ENCODE assay signal across 1 cellular context in genomic region chr9:16954032-16954431, GRCh38.
TF ChIP-seq lines count a peak whose summit lies in the region.

No MANE protein-coding gene starts in this region.

TF ChIP-seq in HEK293, 187 proteins besides CTCF, POLR2A, EP300 and RAD21 (continued from another document and continues in another):
- TF ChIP-seq HIC1 (tag by site-specific recombination; IDR thresholded peaks at IDR 0.05) (no peak), KLF16 (tag by site-specific recombination; IDR thresholded peaks at IDR 0.05) (no peak), BCL6B (tag by site-specific recombination; IDR thresholded peaks at IDR 0.05) (peak; percentile 36; the same call in 1 of the 2 replicates), ZNF280D (tag by site-specific recombination; IDR thresholded peaks at IDR 0.05) (no peak), KLF17 (tag by site-specific recombination; IDR thresholded peaks at IDR 0.05) (no peak), ZNF692 (tag by site-specific recombination; IDR thresholded peaks at IDR 0.05) (no peak), ZNF19 (tag by site-specific recombination; IDR thresholded peaks at IDR 0.05; ENCODE audit: low read depth) (no peak), GLIS2 (tag by site-specific recombination; IDR thresholded peaks at IDR 0.05) (no peak), ZNF596 (tag by site-specific recombination; IDR thresholded peaks at IDR 0.05) (no peak), ZSCAN23 (tag by site-specific recombination; IDR thresholded peaks at IDR 0.05) (no peak), SP2 (tag by site-specific recombination; IDR thresholded peaks at IDR 0.05) (no peak), ZNF48 (tag by site-specific recombination; IDR thresholded peaks at IDR 0.05) (no peak), GLI4 (tag by site-specific recombination; IDR thresholded peaks at IDR 0.05) (no peak), ZNF169 (tag by site-specific recombination; IDR thresholded peaks at IDR 0.05) (no peak), PRDM6 (tag by site-specific recombination; IDR thresholded peaks at IDR 0.05) (peak; percentile 92), ZNF155 (tag by site-specific recombination; IDR thresholded peaks at IDR 0.05) (no peak), ZNF112 (tag by site-specific recombination; IDR thresholded peaks at IDR 0.05) (no peak), ZNF555 (tag by site-specific recombination; conservative IDR thresholded peaks at IDR 0.05) (no peak), REPIN1 (tag by site-specific recombination; IDR thresholded peaks at IDR 0.05; ENCODE audit: low read depth) (no peak), ZNF529 (tag by site-specific recombination; IDR thresholded peaks at IDR 0.05; ENCODE audit: insufficient replicate concordance) (no peak), ZBTB49 (tag by site-specific recombination; IDR thresholded peaks at IDR 0.05; ENCODE audit: low read depth) (peak; percentile 45; the same call in 1 of the 2 replicates), GLIS1 (tag by site-specific recombination; IDR thresholded peaks at IDR 0.05) (peak; percentile 66), ZNF449 (tag by site-specific recombination; IDR thresholded peaks at IDR 0.05) (peak; percentile 69; the same call in 1 of the 2 replicates), PBX3 (CRISPR knock-in tag; IDR thresholded peaks at IDR 0.05) (no peak), ZNF366 (tag by site-specific recombination; conservative IDR thresholded peaks at IDR 0.05) (no peak), ZNF513 (tag by site-specific recombination; IDR thresholded peaks at IDR 0.05) (no peak), ZNF654 (tag by site-specific recombination; IDR thresholded peaks at IDR 0.05; ENCODE audit: low read depth) (no peak), ZNF324 (tag by site-specific recombination; IDR thresholded peaks at IDR 0.05) (no peak), ZNF362 (tag by site-specific recombination; IDR thresholded peaks at IDR 0.05) (no peak), ZNF76 (tag by site-specific recombination; IDR thresholded peaks at IDR 0.05; ENCODE audit: borderline replicate concordance, low read depth) (no peak), ZNF214 (tag by site-specific recombination; IDR thresholded peaks at IDR 0.05; ENCODE audit: borderline replicate concordance) (no peak), ZNF138 (tag by site-specific recombination; IDR thresholded peaks at IDR 0.05; ENCODE audit: borderline replicate concordance) (no peak), EGR2 (tag by site-specific recombination; IDR thresholded peaks at IDR 0.05; ENCODE audit: low read depth) (peak; percentile 56; the same call in 1 of the 2 replicates), ZBTB1 (tag by site-specific recombination; IDR thresholded peaks at IDR 0.05) (peak; percentile 39; the same call in 1 of the 2 replicates), ZNF488 (tag by site-specific recombination; IDR thresholded peaks at IDR 0.05) (0 out of 2 replicates have a peak, but pooled peaks have one; percentile 33), ZFP69B (tag by site-specific recombination; IDR thresholded peaks at IDR 0.05) (no peak)
